21 cellular contexts compared by ENCODE assay signal in genomic region chr16:26680671-26681070, GRCh38.
DNase-seq lines count a peak whose midpoint lies in the region; ATAC-seq, FAIRE-seq and TF ChIP-seq lines count a peak whose summit lies in the region.
"Had no signal": no experiment of that assay in that cellular context is flagged by ENCODE, and none has a peak within 500 bp of the region (broad histone marks: within the 10 kb centered on the region; RNA-seq: fewer than 3 reads in every experiment).

No MANE protein-coding gene starts in this region.

- FAIRE-seq in bronchial epithelial cell (lab: Jason Lieb, UNC), result peak; percentile 77
- FAIRE-seq: A549, D721Med, G401.6, GM12891, GM19239 had no signal

- no peaks in the 10 kb centered on the region for H3K36me3 ChIP-seq in bronchial epithelial cell (ENCODE audit: control insufficient read depth, insufficient read depth, low read length)
- no peaks in the 10 kb centered on the region for H3K36me3 ChIP-seq in vagina
- H3K36me3 ChIP-seq: BLaER1 treated with 17β-estradiol and CSF1 and Interleukin-3, amounts not matched to agents 10 nM and 100 nM had no signal

- TF ChIP-seq CTCF in bronchial epithelial cell (IDR thresholded peaks at IDR 0.05; ENCODE audit: insufficient read depth, low read length, severe bottlenecking), result no peak
- TF ChIP-seq CTCF in nephron progenitor cell (IDR thresholded peaks at IDR 0.05), result no peak
- TF ChIP-seq CTCF in vagina (IDR thresholded peaks at IDR 0.05), result no peak

- no peaks in the 10 kb centered on the region for H3K9me3 Mint-ChIP-seq in nephron progenitor cell
- H3K9me3 Mint-ChIP-seq: CD8-positive, alpha-beta T cell had no signal

- H3K27me3 ChIP-seq in bronchial epithelial cell (ENCODE audit: control insufficient read depth, insufficient read depth, low read length), result no peaks in the 10 kb centered on the region
- no peaks in the 10 kb centered on the region for H3K27me3 ChIP-seq in vagina
- H3K27me3 ChIP-seq: BLaER1 treated with 17β-estradiol and CSF1 and Interleukin-3, amounts not matched to agents 10 nM and 100 nM had no signal

- H3K27ac ChIP-seq in vagina, result no peak overlapping the region
- H3K27ac ChIP-seq: 22Rv1; A549; BLaER1 treated with 17β-estradiol and CSF1 and Interleukin-3, amounts not matched to agents 10 nM and 100 nM; C4-2B had no signal

- peaks cover 13% of the 10 kb centered on the region for H3K27me3 Mint-ChIP-seq in nephron progenitor cell (ENCODE audit: low read depth, poor library complexity)
- H3K27me3 Mint-ChIP-seq: CD4-positive, alpha-beta T cell had no signal

- ATAC-seq in HG03432 (IDR thresholded peaks at IDR 0.05; ENCODE audit: unreplicated experiment), result no peak
- ATAC-seq: A549; CD8-positive, alpha-beta T cell had no signal

- TF ChIP-seq POLR2A in vagina (IDR thresholded peaks at IDR 0.05), result no peak

- H3K27ac Mint-ChIP-seq in nephron progenitor cell, result peak overlapping the region; percentile 71
- H3K27ac Mint-ChIP-seq: B cell; CD4-positive, alpha-beta T cell; CD8-positive, alpha-beta T cell had no signal

- H3K4me3 ChIP-seq in bronchial epithelial cell (ENCODE audit: low read depth, low read length) (no peak overlapping the region), vagina (no peak overlapping the region)
- H3K4me3 ChIP-seq: A549; BLaER1 treated with 17β-estradiol and CSF1 and Interleukin-3, amounts not matched to agents 10 nM and 100 nM had no signal

- no peaks in the 10 kb centered on the region for H3K4me1 Mint-ChIP-seq in nephron progenitor cell
- H3K4me1 Mint-ChIP-seq: B cell had no signal

- intact Hi-C loops in vagina (cut with DNase I), result no loop called here

- no peaks in the 10 kb centered on the region for H3K9me3 ChIP-seq in vagina
- H3K9me3 ChIP-seq: A549; BLaER1 treated with 17β-estradiol and CSF1 and Interleukin-3, amounts not matched to agents 10 nM and 100 nM; Caco-2 had no signal

- DNase-seq in bronchial epithelial cell (ENCODE audit: low read depth) (no peak), nephron progenitor cell (no peak), vagina (ENCODE audit: extremely low spot score in 2 of 2) (peak; percentile 34 to 56), NCI-H345 treated with DMSO at 0.1 percent for 48 hours (lab: John Stamatoyannopoulos, UW; ENCODE audit: unreplicated experiment) (no peak)
- DNase-seq: AML-193; Caco-2; Calu3; CD4-positive, alpha-beta T cell; CD8-positive, alpha-beta T cell; DMS79 treated with DMSO at 0.1 percent for 48 hours; GF-D8 had no signal

- no peaks in the 10 kb centered on the region for H3K36me3 Mint-ChIP-seq in nephron progenitor cell (ENCODE audit: low read depth)
- H3K36me3 Mint-ChIP-seq: CD8-positive, alpha-beta T cell had no signal

- no peaks in the 10 kb centered on the region for H3K4me1 ChIP-seq in vagina
- H3K4me1 ChIP-seq: A549; BLaER1 treated with 17β-estradiol and CSF1 and Interleukin-3, amounts not matched to agents 10 nM and 100 nM; Caco-2 had no signal

- no peak overlapping the region for H3K4me3 Mint-ChIP-seq in nephron progenitor cell
- H3K4me3 Mint-ChIP-seq: B cell; CD4-positive, alpha-beta T cell; CD8-positive, alpha-beta T cell had no signal

Comparison
In these comparisons a context has a peak if more than half of its experiments do, and no peak if none do; other contexts are left out.
1. DNase-seq: peak in vagina (2 of 2); none in bronchial epithelial cell (single experiment), nephron progenitor cell (single experiment) and NCI-H345 treated with DMSO at 0.1 percent for 48 hours (single experiment).